Comparison of ENCODE assay signal across 21 cellular contexts in the genomic region with DNA sequence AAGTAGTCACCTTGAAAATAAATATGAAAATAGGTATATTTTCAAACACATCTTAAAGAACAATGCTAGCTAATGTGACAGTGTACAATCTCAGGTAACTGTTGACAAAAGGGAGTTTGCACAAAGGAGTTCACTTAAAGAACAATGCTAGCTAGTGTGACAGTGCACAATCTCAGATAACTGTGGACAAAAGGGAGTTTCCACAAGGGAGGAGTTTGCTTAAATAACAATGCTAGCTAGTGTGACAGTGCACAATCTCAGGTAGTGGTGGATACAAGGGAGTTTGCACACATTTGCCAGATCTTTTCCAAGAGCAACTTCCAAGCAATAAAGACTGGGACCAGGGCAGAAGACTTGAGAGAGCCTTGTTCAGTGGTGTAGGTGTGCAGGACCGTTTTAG.
A peak's percentile ranks its signal among the peaks of the same experiment; 100 is the strongest.
DNase-seq lines count a peak whose midpoint lies in the region; ATAC-seq and TF ChIP-seq lines count a peak whose summit lies in the region.
"Had no signal": no experiment of that assay in that cellular context is flagged by ENCODE, and none has a peak within 500 bp of the region (broad histone marks: within the 10 kb centered on the region; RNA-seq: fewer than 3 reads in every experiment).

No MANE protein-coding gene starts in this region.

- TF ChIP-seq CTCF in progenitor cell of endocrine pancreas (IDR thresholded peaks at IDR 0.05; ENCODE audit: unreplicated experiment) = no peak

- DNase-seq in HT-29 (ENCODE audit: low spot score) (peak; percentile 15), progenitor cell of endocrine pancreas (ENCODE audit: low spot score, unreplicated experiment) (no peak), mucosa of gallbladder (ENCODE audit: low spot score) (no peak), NCI-H2081 treated with DMSO at 0.1 percent for 48 hours (lab: John Stamatoyannopoulos, UW) (no peak)
- DNase-seq: C1 segment of cervical spinal cord; CD8-positive, alpha-beta memory T cell; Kasumi-1; MG63; NCI-H1092 treated with DMSO at 0.1 percent for 48 hours; NCI-H1694; NCI-H510A; NCI-H82; RPMI8226; SHP77 treated with DMSO at 0.1 percent for 48 hours; SK-N-SH had no signal

- H3K27me3 Mint-ChIP-seq in progenitor cell of endocrine pancreas = no peaks in the 10 kb centered on the region
- no peaks in the 10 kb centered on the region for H3K27me3 Mint-ChIP-seq in stimulated activated memory B cell treated with anti-CD40 and anti-IgM and Interleukin-4, amounts not matched to agents 10 μg/mL and 1 μg/mL and 100 μg/mL, for 72 hours
- H3K27me3 Mint-ChIP-seq: CD8-positive, alpha-beta memory T cell; IgD-negative memory B cell had no signal

- no peaks in the 10 kb centered on the region for H3K36me3 Mint-ChIP-seq in progenitor cell of endocrine pancreas (ENCODE audit: insufficient read depth)
- no peaks in the 10 kb centered on the region for H3K36me3 Mint-ChIP-seq in stimulated activated memory B cell treated with anti-CD40 and anti-IgM and Interleukin-4, amounts not matched to agents 10 μg/mL and 1 μg/mL and 100 μg/mL, for 72 hours
- H3K36me3 Mint-ChIP-seq: CD8-positive, alpha-beta memory T cell; IgD-negative memory B cell had no signal

- no peaks in the 10 kb centered on the region for H3K9me3 Mint-ChIP-seq in progenitor cell of endocrine pancreas (ENCODE audit: low read depth)
- H3K9me3 Mint-ChIP-seq in stimulated activated memory B cell treated with anti-CD40 and anti-IgM and Interleukin-4, amounts not matched to agents 10 μg/mL and 1 μg/mL and 100 μg/mL, for 72 hours = no peaks in the 10 kb centered on the region
- H3K9me3 Mint-ChIP-seq: T-helper 2 cell treated with Interferon-gamma antibody and Interleukin-4, amounts not matched to agents 5 μg/mL and 100 μg/mL, for 36 hours had no signal

- ATAC-seq in GM18868 (IDR thresholded peaks at IDR 0.05; ENCODE audit: unreplicated experiment) = peak; percentile 83
- peak; percentile 99 for ATAC-seq in HG02642 (IDR thresholded peaks at IDR 0.05; ENCODE audit: poor library complexity, unreplicated experiment)
- ATAC-seq in stimulated activated memory B cell treated with anti-CD40 and anti-IgM and Interleukin-4, amounts not matched to agents 10 μg/mL and 1 μg/mL and 100 μg/mL, for 72 hours = no peak
- ATAC-seq: HCT116 had no signal

- peaks cover 3% of the 10 kb centered on the region for H3K4me1 Mint-ChIP-seq in progenitor cell of endocrine pancreas (ENCODE audit: low read depth)
- H3K4me1 Mint-ChIP-seq in stimulated activated memory B cell treated with anti-CD40 and anti-IgM and Interleukin-4, amounts not matched to agents 10 μg/mL and 1 μg/mL and 100 μg/mL, for 72 hours = no peaks in the 10 kb centered on the region
- H3K4me1 Mint-ChIP-seq: CD8-positive, alpha-beta memory T cell; IgD-negative memory B cell had no signal

- peak overlapping the region; percentile 44 for H3K27ac Mint-ChIP-seq in progenitor cell of endocrine pancreas
- no peak overlapping the region for H3K27ac Mint-ChIP-seq in stimulated activated memory B cell treated with anti-CD40 and anti-IgM and Interleukin-4, amounts not matched to agents 10 μg/mL and 1 μg/mL and 100 μg/mL, for 72 hours
- H3K27ac Mint-ChIP-seq: CD8-positive, alpha-beta memory T cell; IgD-negative memory B cell; T-helper 2 cell treated with Interferon-gamma antibody and Interleukin-4, amounts not matched to agents 5 μg/mL and 100 μg/mL, for 36 hours had no signal

- no peak overlapping the region for H3K4me3 Mint-ChIP-seq in progenitor cell of endocrine pancreas (ENCODE audit: low read depth)
- H3K4me3 Mint-ChIP-seq in stimulated activated memory B cell treated with anti-CD40 and anti-IgM and Interleukin-4, amounts not matched to agents 10 μg/mL and 1 μg/mL and 100 μg/mL, for 72 hours = no peak overlapping the region
- H3K4me3 Mint-ChIP-seq: CD8-positive, alpha-beta memory T cell; IgD-negative memory B cell; T-helper 2 cell treated with Interferon-gamma antibody and Interleukin-4, amounts not matched to agents 5 μg/mL and 100 μg/mL, for 36 hours had no signal
